In genomic region chr17:77803726-77804125, GRCh38 we compare ENCODE assay signal across 1 cellular context.
TF ChIP-seq lines count a peak whose summit lies in the region.

No MANE protein-coding gene starts in this region.

TF ChIP-seq in K562, 482 proteins besides CTCF, POLR2A, EP300 and RAD21 (continued from another document):
- no peak for TF ChIP-seq STAT6 (CRISPR knock-in tag; IDR thresholded peaks at IDR 0.05)
- TF ChIP-seq KDM1A (IDR thresholded peaks at IDR 0.05), result peak in 1 of 2 experiments; percentile 47; a peak in 1 of 4 replicates
- no peak for TF ChIP-seq MITF (IDR thresholded peaks at IDR 0.05)
- peak; percentile 35; the same call in 1 of the 2 replicates for TF ChIP-seq MECOM (CRISPR knock-in tag; IDR thresholded peaks at IDR 0.05)
- no peak for TF ChIP-seq PREB (CRISPR knock-in tag; IDR thresholded peaks at IDR 0.05)
- TF ChIP-seq ERF (CRISPR knock-in tag; IDR thresholded peaks at IDR 0.05), result no peak
- TF ChIP-seq ZBTB1 (CRISPR knock-in tag; IDR thresholded peaks at IDR 0.05; ENCODE audit: borderline replicate concordance, low read depth), result no peak
- no peak for TF ChIP-seq RAD51 (IDR thresholded peaks at IDR 0.05; ENCODE audit: borderline replicate concordance, low read depth)
- no peak for TF ChIP-seq LCOR (CRISPR knock-in tag; IDR thresholded peaks at IDR 0.05)
- no peak for TF ChIP-seq POLR2H (tag; IDR thresholded peaks at IDR 0.05; ENCODE audit: low read depth)
- no peak for TF ChIP-seq ZNF444 (CRISPR knock-in tag; IDR thresholded peaks at IDR 0.05)
